20 cellular contexts compared by ENCODE assay signal in the genomic region with DNA sequence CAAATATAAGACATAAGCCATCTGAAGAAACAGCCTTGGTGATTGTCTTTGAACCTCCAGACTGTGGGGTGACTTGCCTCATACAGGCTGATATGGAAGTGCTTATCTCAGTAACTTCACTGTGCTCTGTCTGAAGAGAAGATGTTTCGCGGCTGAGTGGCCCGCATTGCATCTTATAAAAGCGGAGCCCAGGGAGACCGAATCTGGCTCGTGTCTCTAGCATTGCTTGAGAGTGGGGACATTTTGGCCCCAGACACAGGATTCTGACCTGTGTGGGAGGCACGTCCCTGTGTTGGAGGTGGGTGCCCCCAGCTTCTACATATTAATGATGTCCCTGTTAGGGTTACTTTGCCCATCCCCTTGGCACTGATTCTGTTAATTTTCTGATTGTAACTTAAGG.
"Had no signal": no experiment of that assay in that cellular context is flagged by ENCODE, and none has a peak within 500 bp of the region (broad histone marks: within the 10 kb centered on the region; RNA-seq: fewer than 3 reads in every experiment).

No MANE protein-coding gene starts in this region.

- H3K4me2 ChIP-seq: SK-N-SH had no signal

- H3K9me3 ChIP-seq: body of pancreas, gastrocnemius medialis, neutrophil had no signal

- H3K4me3 ChIP-seq: body of pancreas, coronary artery, gastrocnemius medialis had no signal

- H3K9ac ChIP-seq: SK-N-SH had no signal

- H3K4me1 ChIP-seq: body of pancreas had no signal

- H3K36me3 ChIP-seq: gastrocnemius medialis, neutrophil had no signal

- DNase-seq: activated CD4-positive, alpha-beta T cell treated with anti-CD3 and anti-CD28 coated beads, Interleukin-2, amount 10 ng/mL, durations not matched to agents 7 days and 5 days; activated CD4-positive, CD25-positive, alpha-beta regulatory T cell; activated CD8-positive, alpha-beta T cell treated with anti-CD3 and anti-CD28 coated beads, Interleukin-2, amount 10 ng/mL, durations not matched to agents 7 days and 5 days; activated naive CD4-positive, alpha-beta T cell treated with Interleukin-2 at 50 U/mL for 16 hours; activated naive CD8-positive, alpha-beta T cell treated with anti-CD3 and anti-CD28 coated beads, Interleukin-2, amount 10 ng/mL, durations not matched to agents 7 days and 5 days; amygdala; central memory CD4-positive, alpha-beta T cell; erythroblast; gastrocnemius medialis; kidney glomerular epithelial cell; left ventricle myocardium superior; natural killer cell; SK-N-SH; stimulated activated CD4-positive, alpha-beta T cell treated with anti-CD3 and anti-CD28 coated beads, Interleukin-2, amount 100 ng/mL, for 24 hours; stimulated activated naive CD8-positive, alpha-beta T cell treated with anti-CD3 and anti-CD28 coated beads, Interleukin-15, Interleukin-2, amounts not matched to agents 100 U/mL and 50 U/mL, for 24 hours; T-helper 9 cell had no signal

- FAIRE-seq: endometrium had no signal

- H3K27me3 ChIP-seq: body of pancreas had no signal

- H3K27ac ChIP-seq: body of pancreas, gastrocnemius medialis, neutrophil had no signal
